ENCODE assay signal across 8 cellular contexts in genomic region chr3:149576071-149576564, GRCh38.
DNase-seq lines count a peak whose midpoint lies in the region; ATAC-seq and TF ChIP-seq lines count a peak whose summit lies in the region.

No MANE protein-coding gene starts in this region.

- TF ChIP-seq POLR2A in right lobe of liver (IDR thresholded peaks at IDR 0.05), result no peak
- no peak for TF ChIP-seq POLR2A in uterus (IDR thresholded peaks at IDR 0.05)

- H3K36me3 Mint-ChIP-seq in MCF 10A (ENCODE audit: insufficient read depth, unreplicated experiment), result peaks cover 5% of the 10 kb centered on the region

- H3K4me3 Mint-ChIP-seq in MCF 10A (ENCODE audit: unreplicated experiment), result peak overlapping the region; percentile 55

- 50% methylated on average over 5 of the region's 5 CpGs for WGBS in right lobe of liver (ENCODE audit: insufficient coverage, low coverage, low lambda C conversion rate, missing lambda C conversion rate)

- TF ChIP-seq CTCF in MCF 10A (IDR thresholded peaks at IDR 0.05; ENCODE audit: unreplicated experiment), result no peak
- TF ChIP-seq CTCF in right lobe of liver (IDR thresholded peaks at IDR 0.05), result no peak
- no peak for TF ChIP-seq CTCF in uterus (IDR thresholded peaks at IDR 0.05)

- POLR2A ChIA-PET in MCF 10A (lab: Yijun Ruan, JAX), result interaction anchor here (0.9 to 2.8 kb wide), 11 partner anchors 8 to 237 kb away, joined by 3 to 42 read pairs (median 6); partner anchors contain the start of genes COMMD2, RNF13 and WWTR1

- H3K4me1 ChIP-seq in right lobe of liver (peaks cover 0 to 15% (median 2%) of the 10 kb centered on the region in 4 donors), uterus (peaks cover 6 to 15% of the 10 kb centered on the region in 2 donors)

- H3K4me3 ChIP-seq in right lobe of liver (no peak overlapping the region), uterus (no peak overlapping the region)

- H3K27me3 Mint-ChIP-seq in MCF 10A (ENCODE audit: insufficient read depth, unreplicated experiment), result no peaks in the 10 kb centered on the region

- H3K9me3 Mint-ChIP-seq in MCF 10A (ENCODE audit: unreplicated experiment), result no peaks in the 10 kb centered on the region

- H3K4me1 Mint-ChIP-seq in MCF 10A (ENCODE audit: insufficient read depth, unreplicated experiment), result peaks cover 66% of the 10 kb centered on the region

- H3K27me3 ChIP-seq in right lobe of liver (no peaks in the 10 kb centered on the region), uterus (no peaks in the 10 kb centered on the region)

- intact Hi-C loops in MCF 10A (cut with micrococcal nuclease) (loop anchor here (10.0 kb wide), 1 partner anchor 201 kb away; the partner anchor contains the start of gene TM4SF1), right lobe of liver (cut with DNase I) (no loop called here), uterus (cut with DNase I; ENCODE audit: low total_unique reads) (no loop called here)

- peak overlapping the region in 2 of 3 donors; percentile 25 to 68 for H3K27ac ChIP-seq in right lobe of liver
- H3K27ac ChIP-seq in uterus, result peak overlapping the region; percentile 78 to 80

- no TSS peak for BruUV-seq in MCF 10A (replicated peaks; lab: Mats Ljungman, UMichigan)

- CTCF ChIA-PET in MCF 10A (lab: Yijun Ruan, JAX), result interaction anchor here (0.6 to 2.0 kb wide), 9 partner anchors 10 to 238 kb away, joined by 3 to 18 read pairs (median 4); partner anchors contain the start of gene WWTR1

- peak; percentile 42 for ATAC-seq in GM21576 (IDR thresholded peaks at IDR 0.05; ENCODE audit: unreplicated experiment)
- ATAC-seq in right lobe of liver, result peak; percentile 56 to 79 (median 74)

- H3K36me3 ChIP-seq in right lobe of liver (no peaks in the 10 kb centered on the region), uterus (no peaks in the 10 kb centered on the region)

- H3K27ac Mint-ChIP-seq in MCF 10A (ENCODE audit: low read depth, unreplicated experiment), result peak overlapping the region; percentile 77

- H3K9me3 ChIP-seq in right lobe of liver (no peaks in the 10 kb centered on the region), uterus (no peaks in the 10 kb centered on the region)

- DNase-seq in AG20443 (ENCODE audit: low spot score), result peak; percentile 79
- DNase-seq in NCI-H2029 treated with DMSO at 0.1 percent for 48 hours (lab: John Stamatoyannopoulos, UW), result peak; percentile 82
- DNase-seq in MCF 10A (ENCODE audit: unreplicated experiment), result peak; percentile 98
- no peak for DNase-seq in right lobe of liver
- peak; percentile 62 to 78 for DNase-seq in uterus
- DNase-seq in SKM-1 (lab: John Stamatoyannopoulos, UW; ENCODE audit: unreplicated experiment), result no peak
- DNase-seq in cortex of kidney (lab: John Stamatoyannopoulos, UW), result no peak

Comparison
In these comparisons a context has a peak if more than half of its experiments do, and no peak if none do; other contexts are left out.
1. DNase-seq: peak in AG20443 (single experiment), NCI-H2029 treated with DMSO at 0.1 percent for 48 hours (single experiment), MCF 10A (single experiment) and uterus (2 of 2); none in right lobe of liver (0 of 3), SKM-1 (single experiment) and cortex of kidney (single experiment).